ENCODE assay signal across 1 cellular context in genomic region chr2:207876834-207877535, GRCh38.
TF ChIP-seq lines count a peak whose summit lies in the region.

No MANE protein-coding gene starts in this region.

TF ChIP-seq in WTC11, 78 proteins besides CTCF, POLR2A, EP300 and RAD21 (continued from another document):
- TF ChIP-seq PREB (CRISPR knock-in tag; IDR thresholded peaks at IDR 0.05; ENCODE audit: borderline replicate concordance) = no peak
- TF ChIP-seq FOXJ3 (CRISPR knock-in tag; IDR thresholded peaks at IDR 0.05; ENCODE audit: borderline replicate concordance) = no peak
- TF ChIP-seq IRF1 (CRISPR knock-in tag; IDR thresholded peaks at IDR 0.05) = no peak
- no peak for TF ChIP-seq ZNF671 (CRISPR knock-in tag; IDR thresholded peaks at IDR 0.05)
- no peak for TF ChIP-seq ZNF263 (CRISPR knock-in tag; IDR thresholded peaks at IDR 0.05; ENCODE audit: low read depth)
- TF ChIP-seq ZSCAN18 (CRISPR knock-in tag; IDR thresholded peaks at IDR 0.05) = no peak
